Comparison of ENCODE assay signal across 19 cellular contexts in genomic region chr20:34578040-34578439, GRCh38. TPM values are rescaled to one million over a fixed set of nuclear protein-coding genes. Genes with fewer than 3 reads are reported as not detected.
DNase-seq lines count a peak whose midpoint lies in the region; ATAC-seq and TF ChIP-seq lines count a peak whose summit lies in the region.
"Had no signal": no experiment of that assay in that cellular context is flagged by ENCODE, and none has a peak within 500 bp of the region (broad histone marks: within the 10 kb centered on the region; RNA-seq: fewer than 3 reads in every experiment).

No MANE protein-coding gene starts in this region.

- peak overlapping the region; percentile 68 for H3K27ac Mint-ChIP-seq in activated naive CD4-positive, alpha-beta T cell treated with anti-CD3 and anti-CD28 coated beads, Interleukin-2, amount 10 ng/mL, durations not matched to agents 7 days and 5 days
- H3K27ac Mint-ChIP-seq in type B pancreatic cell, result peak overlapping the region; percentile 89
- H3K27ac Mint-ChIP-seq: activated T-helper 2 cell treated with anti-CD3 and anti-CD28 coated beads, Interferon-gamma antibody, Interleukin-2, Interleukin-4, amounts not matched to agents 10 μg/mL and 5 μg/mL and 100 μg/mL, durations not matched to agents 14 hours and 24 hours and 36 hours had no signal

- H3K4me3 ChIP-seq in cardiac fibroblast (replicated peaks in 1 of 2; ENCODE audit: low read depth in 2 of 2, low read length in 2 of 2), result no peak overlapping the region
- H3K4me3 ChIP-seq: K562, spleen, vagina had no signal

- peaks cover 3% of the 10 kb centered on the region for H3K9me3 Mint-ChIP-seq in activated naive CD4-positive, alpha-beta T cell treated with anti-CD3 and anti-CD28 coated beads, Interleukin-2, amount 10 ng/mL, durations not matched to agents 7 days and 5 days
- H3K9me3 Mint-ChIP-seq in type B pancreatic cell, result no peaks in the 10 kb centered on the region
- H3K9me3 Mint-ChIP-seq: activated T-helper 2 cell treated with anti-CD3 and anti-CD28 coated beads, Interferon-gamma antibody, Interleukin-2, Interleukin-4, amounts not matched to agents 10 μg/mL and 5 μg/mL and 100 μg/mL, durations not matched to agents 14 hours and 24 hours and 36 hours had no signal

- no peaks in the 10 kb centered on the region for H3K27me3 Mint-ChIP-seq in activated naive CD4-positive, alpha-beta T cell treated with anti-CD3 and anti-CD28 coated beads, Interleukin-2, amount 10 ng/mL, durations not matched to agents 7 days and 5 days
- H3K27me3 Mint-ChIP-seq in type B pancreatic cell, result no peaks in the 10 kb centered on the region

- H3K4me1 Mint-ChIP-seq in activated naive CD4-positive, alpha-beta T cell treated with anti-CD3 and anti-CD28 coated beads, Interleukin-2, amount 10 ng/mL, durations not matched to agents 7 days and 5 days, result peaks cover 33% of the 10 kb centered on the region
- peaks cover 28% of the 10 kb centered on the region for H3K4me1 Mint-ChIP-seq in type B pancreatic cell (ENCODE audit: unreplicated experiment)

- DNase-seq in activated naive CD4-positive, alpha-beta T cell treated with anti-CD3 and anti-CD28 coated beads, Interleukin-2, amount 10 ng/mL, durations not matched to agents 7 days and 5 days, result no peak
- no peak for DNase-seq in activated naive CD4-positive, alpha-beta T cell treated with anti-CD3 and anti-CD28 coated beads, Interleukin-2, amount 50 U/mL, for 16 hours
- DNase-seq in cardiac fibroblast (ENCODE audit: low read depth in 2 of 2) (peak; percentile 62 to 83), type B pancreatic cell (ENCODE audit: extremely low spot score, unreplicated experiment) (no peak)
- DNase-seq in stimulated activated CD4-positive, alpha-beta T cell treated with anti-CD3 and anti-CD28 coated beads, Interleukin-12 subunit alpha, Interleukin-12 subunit beta, amount 100 ng/mL, for 4 hours, result no peak
- DNase-seq: Caco-2; cortex of kidney; EL; hippocampal formation; NCI-H1417 treated with DMSO at 0.1 percent for 48 hours; spleen; stimulated activated naive CD8-positive, alpha-beta T cell treated with anti-CD3 and anti-CD28 coated beads, Interleukin-15, Interleukin-2, amounts not matched to agents 100 U/mL and 50 U/mL, for 24 hours had no signal

- CTCF ChIA-PET in activated naive CD4-positive, alpha-beta T cell treated with anti-CD3 and anti-CD28 coated beads, Interleukin-2, amount 10 ng/mL, durations not matched to agents 7 days and 5 days (lab: Charles Lee), result no interaction called here

- no peak overlapping the region for H3K4me3 Mint-ChIP-seq in activated naive CD4-positive, alpha-beta T cell treated with anti-CD3 and anti-CD28 coated beads, Interleukin-2, amount 10 ng/mL, durations not matched to agents 7 days and 5 days
- H3K4me3 Mint-ChIP-seq in type B pancreatic cell, result no peak overlapping the region

- H3K27ac ChIP-seq in layer of hippocampus (ENCODE audit: low read depth, low read length), result peak overlapping the region; percentile 22
- H3K27ac ChIP-seq: vagina, WERI-Rb-1 had no signal

- peaks cover 27% of the 10 kb centered on the region for H3K36me3 Mint-ChIP-seq in activated naive CD4-positive, alpha-beta T cell treated with anti-CD3 and anti-CD28 coated beads, Interleukin-2, amount 10 ng/mL, durations not matched to agents 7 days and 5 days
- H3K36me3 Mint-ChIP-seq in type B pancreatic cell, result peaks cover 35% of the 10 kb centered on the region

- TF ChIP-seq CTCF in cardiac fibroblast (IDR thresholded peaks at IDR 0.05; ENCODE audit: low read depth, low read length) (no peak), type B pancreatic cell (conservative IDR thresholded peaks at IDR 0.05) (no peak)

- no peaks in the 10 kb centered on the region for H3K27me3 ChIP-seq in layer of hippocampus (ENCODE audit: control insufficient read depth, insufficient read depth, low read length)
- H3K27me3 ChIP-seq: spleen, vagina had no signal

- no peak for ATAC-seq in SK-N-SH treated with all-trans-retinoic acid at 6 μM for 48 hours
- ATAC-seq in GM21360 (IDR thresholded peaks at IDR 0.05; ENCODE audit: unreplicated experiment), result no peak
- ATAC-seq: K562; stimulated activated naive CD8-positive, alpha-beta T cell treated with anti-CD3 and anti-CD28 coated beads, Interleukin-15, Interleukin-2, amounts not matched to agents 100 U/mL and 50 U/mL, for 24 hours had no signal

TF ChIP-seq in SK-N-SH treated with all-trans-retinoic acid at 6 μM for 48 hours, 23 proteins besides CTCF, POLR2A, EP300 and RAD21:
- TF ChIP-seq, protein P1, sequence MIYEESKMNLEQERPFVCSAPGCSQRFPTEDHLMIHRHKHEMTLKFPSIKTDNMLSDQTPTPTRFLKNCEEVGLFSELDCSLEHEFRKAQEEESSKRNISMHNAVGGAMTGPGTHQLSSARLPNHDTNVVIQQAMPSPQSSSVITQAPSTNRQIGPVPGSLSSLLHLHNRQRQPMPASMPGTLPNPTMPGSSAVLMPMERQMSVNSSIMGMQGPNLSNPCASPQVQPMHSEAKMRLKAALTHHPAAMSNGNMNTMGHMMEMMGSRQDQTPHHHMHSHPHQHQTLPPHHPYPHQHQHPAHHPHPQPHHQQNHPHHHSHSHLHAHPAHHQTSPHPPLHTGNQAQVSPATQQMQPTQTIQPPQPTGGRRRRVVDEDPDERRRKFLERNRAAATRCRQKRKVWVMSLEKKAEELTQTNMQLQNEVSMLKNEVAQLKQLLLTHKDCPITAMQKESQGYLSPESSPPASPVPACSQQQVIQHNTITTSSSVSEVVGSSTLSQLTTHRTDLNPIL (CRISPR knock-in tag; IDR thresholded peaks at IDR 0.05; ENCODE audit: low read depth), result no peak
- TF ChIP-seq, protein P2, sequence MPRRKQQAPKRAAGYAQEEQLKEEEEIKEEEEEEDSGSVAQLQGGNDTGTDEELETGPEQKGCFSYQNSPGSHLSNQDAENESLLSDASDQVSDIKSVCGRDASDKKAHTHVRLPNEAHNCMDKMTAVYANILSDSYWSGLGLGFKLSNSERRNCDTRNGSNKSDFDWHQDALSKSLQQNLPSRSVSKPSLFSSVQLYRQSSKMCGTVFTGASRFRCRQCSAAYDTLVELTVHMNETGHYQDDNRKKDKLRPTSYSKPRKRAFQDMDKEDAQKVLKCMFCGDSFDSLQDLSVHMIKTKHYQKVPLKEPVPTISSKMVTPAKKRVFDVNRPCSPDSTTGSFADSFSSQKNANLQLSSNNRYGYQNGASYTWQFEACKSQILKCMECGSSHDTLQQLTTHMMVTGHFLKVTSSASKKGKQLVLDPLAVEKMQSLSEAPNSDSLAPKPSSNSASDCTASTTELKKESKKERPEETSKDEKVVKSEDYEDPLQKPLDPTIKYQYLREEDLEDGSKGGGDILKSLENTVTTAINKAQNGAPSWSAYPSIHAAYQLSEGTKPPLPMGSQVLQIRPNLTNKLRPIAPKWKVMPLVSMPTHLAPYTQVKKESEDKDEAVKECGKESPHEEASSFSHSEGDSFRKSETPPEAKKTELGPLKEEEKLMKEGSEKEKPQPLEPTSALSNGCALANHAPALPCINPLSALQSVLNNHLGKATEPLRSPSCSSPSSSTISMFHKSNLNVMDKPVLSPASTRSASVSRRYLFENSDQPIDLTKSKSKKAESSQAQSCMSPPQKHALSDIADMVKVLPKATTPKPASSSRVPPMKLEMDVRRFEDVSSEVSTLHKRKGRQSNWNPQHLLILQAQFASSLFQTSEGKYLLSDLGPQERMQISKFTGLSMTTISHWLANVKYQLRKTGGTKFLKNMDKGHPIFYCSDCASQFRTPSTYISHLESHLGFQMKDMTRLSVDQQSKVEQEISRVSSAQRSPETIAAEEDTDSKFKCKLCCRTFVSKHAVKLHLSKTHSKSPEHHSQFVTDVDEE (CRISPR knock-in tag; IDR thresholded peaks at IDR 0.05), result no peak
- TF ChIP-seq, protein P3, sequence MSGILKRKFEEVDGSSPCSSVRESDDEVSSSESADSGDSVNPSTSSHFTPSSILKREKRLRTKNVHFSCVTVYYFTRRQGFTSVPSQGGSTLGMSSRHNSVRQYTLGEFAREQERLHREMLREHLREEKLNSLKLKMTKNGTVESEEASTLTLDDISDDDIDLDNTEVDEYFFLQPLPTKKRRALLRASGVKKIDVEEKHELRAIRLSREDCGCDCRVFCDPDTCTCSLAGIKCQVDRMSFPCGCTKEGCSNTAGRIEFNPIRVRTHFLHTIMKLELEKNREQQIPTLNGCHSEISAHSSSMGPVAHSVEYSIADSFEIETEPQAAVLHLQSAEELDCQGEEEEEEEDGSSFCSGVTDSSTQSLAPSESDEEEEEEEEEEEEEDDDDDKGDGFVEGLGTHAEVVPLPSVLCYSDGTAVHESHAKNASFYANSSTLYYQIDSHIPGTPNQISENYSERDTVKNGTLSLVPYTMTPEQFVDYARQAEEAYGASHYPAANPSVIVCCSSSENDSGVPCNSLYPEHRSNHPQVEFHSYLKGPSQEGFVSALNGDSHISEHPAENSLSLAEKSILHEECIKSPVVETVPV (CRISPR knock-in tag; IDR thresholded peaks at IDR 0.05), result no peak
- TF ChIP-seq CSDC2 (CRISPR knock-in tag; IDR thresholded peaks at IDR 0.05) (no peak), SNAI2 (CRISPR knock-in tag; IDR thresholded peaks at IDR 0.05) (no peak), ISL1 (CRISPR knock-in tag; IDR thresholded peaks at IDR 0.05) (no peak), ARNTL (CRISPR knock-in tag; IDR thresholded peaks at IDR 0.05; ENCODE audit: borderline replicate concordance, low read depth) (no peak), TOX (CRISPR knock-in tag; IDR thresholded peaks at IDR 0.05; ENCODE audit: borderline replicate concordance) (no peak), ZFP30 (CRISPR knock-in tag; IDR thresholded peaks at IDR 0.05) (no peak), ZNF70 (CRISPR knock-in tag; IDR thresholded peaks at IDR 0.05) (no peak), BACH2 (CRISPR knock-in tag; IDR thresholded peaks at IDR 0.05; ENCODE audit: borderline replicate concordance) (no peak), ESRRG (CRISPR knock-in tag; IDR thresholded peaks at IDR 0.05) (no peak), ZNF565 (CRISPR knock-in tag; conservative IDR thresholded peaks at IDR 0.05; ENCODE audit: low read depth) (no peak), RARB (CRISPR knock-in tag; IDR thresholded peaks at IDR 0.05) (no peak), ZFP3 (CRISPR knock-in tag; IDR thresholded peaks at IDR 0.05) (no peak), ZC3H10 (CRISPR knock-in tag; IDR thresholded peaks at IDR 0.05) (no peak), GLIS3 (CRISPR knock-in tag; IDR thresholded peaks at IDR 0.05) (no peak)

RNA-seq across cellular contexts. Expression of gene MAP1LC3A, which starts 19.5 kb away (rescaled TPM):
- total RNA-seq in type B pancreatic cell (ENCODE audit: low replicate concordance), result 83.9 and 85.2 TPM in 2 replicates

Comparison
In these comparisons a context has a peak if more than half of its experiments do, and no peak if none do; other contexts are left out.
1. DNase-seq: peak in cardiac fibroblast (2 of 2); none in activated naive CD4-positive, alpha-beta T cell treated with anti-CD3 and anti-CD28 coated beads, Interleukin-2, amount 10 ng/mL, durations not matched to agents 7 days and 5 days (single experiment), activated naive CD4-positive, alpha-beta T cell treated with anti-CD3 and anti-CD28 coated beads, Interleukin-2, amount 50 U/mL, for 16 hours (single experiment), type B pancreatic cell (single experiment) and stimulated activated CD4-positive, alpha-beta T cell treated with anti-CD3 and anti-CD28 coated beads, Interleukin-12 subunit alpha, Interleukin-12 subunit beta, amount 100 ng/mL, for 4 hours (single experiment).